In genomic region chr7:30502470-30503251, GRCh38 we compare ENCODE assay signal across 14 cellular contexts. TPM values are rescaled to one million over a fixed set of nuclear protein-coding genes. Genes with fewer than 3 reads are reported as not detected.
DNase-seq lines count a peak whose midpoint lies in the region; ATAC-seq, FAIRE-seq and TF ChIP-seq lines count a peak whose summit lies in the region.
"Had no signal": no experiment of that assay in that cellular context is flagged by ENCODE, and none has a peak within 500 bp of the region (broad histone marks: within the 10 kb centered on the region; RNA-seq: fewer than 3 reads in every experiment).

No MANE protein-coding gene starts in this region.

- H3K4me1 ChIP-seq in A549: peaks cover 18% of the 10 kb centered on the region
- peaks cover 41% of the 10 kb centered on the region for H3K4me1 ChIP-seq in DND-41 (ENCODE audit: insufficient read depth, low read length)
- peaks cover 22% of the 10 kb centered on the region for H3K4me1 ChIP-seq in OCI-LY7 (ENCODE audit: insufficient read depth, low read length, poor library complexity, severe bottlenecking)

- no peak for DNase-seq in A549 (ENCODE audit: low read depth in 1 of 2, low spot score in 1 of 2)
- DNase-seq in DND-41: no peak
- peak; percentile 7 for DNase-seq in OCI-LY7 (ENCODE audit: low spot score)
- peak; percentile 59 for DNase-seq in epithelial cell of esophagus (ENCODE audit: low read depth)
- DNase-seq in NCI-H524 treated with DMSO at 0.1 percent for 48 hours (lab: John Stamatoyannopoulos, UW): no peak
- no peak for DNase-seq in DMS153 treated with DMSO at 0.1 percent for 48 hours (lab: John Stamatoyannopoulos, UW; ENCODE audit: unreplicated experiment)
- DNase-seq: naive B cell; NCI-H187 treated with DMSO at 0.1 percent for 48 hours; stimulated activated CD4-positive, alpha-beta T cell treated with anti-CD3 and anti-CD28 coated beads, Interleukin-2, amount 100 ng/mL, for 48 hours; thyroid gland had no signal

- FAIRE-seq in A549 (lab: Jason Lieb, UNC): no peak
- FAIRE-seq: D721Med had no signal

- no peak for TF ChIP-seq RAD21 in A549 (conservative IDR thresholded peaks at IDR 0.05 in 1 of 2, IDR thresholded peaks at IDR 0.05 in 1 of 2)

- H4K20me1 ChIP-seq in DND-41 (ENCODE audit: insufficient read depth, low read length) (peaks cover 9% of the 10 kb centered on the region; the same call in 1 of the 2 replicates), OCI-LY7 (ENCODE audit: insufficient read depth, low read length) (peaks cover 10% of the 10 kb centered on the region)

- H2AFZ ChIP-seq in DND-41 (ENCODE audit: low read depth, low read length): no peak overlapping the region
- no peak overlapping the region for H2AFZ ChIP-seq in OCI-LY7 (ENCODE audit: low read length)

- TF ChIP-seq POLR2A in A549 (IDR thresholded peaks at IDR 0.05; ENCODE audit: low read length): no peak

- H3K4me2 ChIP-seq in A549 (peak overlapping the region; percentile 94), DND-41 (ENCODE audit: insufficient read depth, low read length) (peak overlapping the region; percentile 70), OCI-LY7 (ENCODE audit: low read length) (peak overlapping the region; percentile 89)

- BruUV-seq in OCI-LY7 (replicated peaks; lab: Mats Ljungman, UMichigan): no TSS peak

- H3K36me3 ChIP-seq in DND-41 (ENCODE audit: insufficient read depth, low read length) (peaks cover 22% of the 10 kb centered on the region), OCI-LY7 (ENCODE audit: insufficient read depth, low read length) (peaks cover 40% of the 10 kb centered on the region)
- H3K36me3 ChIP-seq: thyroid gland had no signal

- CTCF ChIA-PET in A549 (lab: Yijun Ruan, JAX): no interaction called here
- CTCF ChIA-PET in OCI-LY7 (lab: Charles Lee; ENCODE audit: unreplicated experiment): no interaction called here

- TF ChIP-seq EP300 in A549 (IDR thresholded peaks at IDR 0.05): no peak

- H3K9ac ChIP-seq in DND-41 (ENCODE audit: low read depth, low read length): peak overlapping the region; percentile 92

- TF ChIP-seq CTCF in A549 (IDR thresholded peaks at IDR 0.05) (no peak), DND-41 (IDR thresholded peaks at IDR 0.05; ENCODE audit: borderline replicate concordance, extremely low read depth, low read length, poor library complexity, severe bottlenecking) (no peak), OCI-LY7 (conservative IDR thresholded peaks at IDR 0.05; ENCODE audit: low read length) (no peak), epithelial cell of esophagus (IDR thresholded peaks at IDR 0.05; ENCODE audit: insufficient read depth, low read depth, low read length, missing control alignments) (no peak)

- H3K9me3 ChIP-seq in A549 (no peaks in the 10 kb centered on the region), DND-41 (ENCODE audit: insufficient read depth, low read length, severe bottlenecking) (peaks cover under 1% of the 10 kb centered on the region), OCI-LY7 (ENCODE audit: low read length) (peaks cover 2% of the 10 kb centered on the region; the same call in 1 of the 2 replicates)
- H3K9me3 ChIP-seq: SJSA1, thyroid gland had no signal

- POLR2A ChIA-PET in A549 (lab: Yijun Ruan, JAX): no interaction called here
- POLR2A ChIA-PET in OCI-LY7 (lab: Charles Lee): interaction anchor here (0.7 kb wide), 1 partner anchor 173 kb away, joined by 3 read pairs; no protein-coding TSS in a partner anchor

- no peaks in the 10 kb centered on the region for H3K27me3 ChIP-seq in DND-41 (ENCODE audit: insufficient read depth, low read length, poor library complexity)
- H3K27me3 ChIP-seq: SJSA1, thyroid gland had no signal

- whole genome bisulfite sequencing in A549 (ENCODE audit: missing lambda C conversion rate): over 99% methylated on average over 2 of the region's 2 CpGs

- intact Hi-C loops in OCI-LY7 (cut with micrococcal nuclease; ENCODE audit: unreplicated experiment): no loop called here

- peaks cover 58% of the 10 kb centered on the region for H3K79me2 ChIP-seq in DND-41 (ENCODE audit: insufficient read depth, low read length)
- H3K79me2 ChIP-seq in OCI-LY7 (ENCODE audit: insufficient read depth, low read depth, low read length): peaks cover 51% of the 10 kb centered on the region

- H3K9me2 ChIP-seq in OCI-LY7 (ENCODE audit: insufficient read depth, low read length): no peaks in the 10 kb centered on the region

- H3K27ac ChIP-seq in A549 (no peak overlapping the region), DND-41 (ENCODE audit: low read length) (peak overlapping the region; percentile 10; the same call in 1 of the 2 replicates), OCI-LY7 (ENCODE audit: low read depth, low read length, poor library complexity, severe bottlenecking) (no peak overlapping the region)
- H3K27ac ChIP-seq: SJSA1, thyroid gland had no signal

- H3K4me3 ChIP-seq in A549 (no peak overlapping the region), DND-41 (ENCODE audit: low read depth in 1 of 2, low read length in 2 of 2) (peak overlapping the region in 1 of 2 experiments; percentile 93; a peak in 2 of 4 replicates), OCI-LY7 (ENCODE audit: low read depth, low read length, poor library complexity, severe bottlenecking) (peak overlapping the region; percentile 84), epithelial cell of esophagus (ENCODE audit: low read length) (no peak overlapping the region)
- H3K4me3 ChIP-seq: SJSA1, thyroid gland had no signal

- ATAC-seq in A549 (no peak), DND-41 (ENCODE audit: insufficient read depth, low read depth) (no peak), HG02571 (IDR thresholded peaks at IDR 0.05; ENCODE audit: unreplicated experiment) (no peak), HG02840 (IDR thresholded peaks at IDR 0.05; ENCODE audit: low FRiP score, unreplicated experiment) (no peak)

TF ChIP-seq in A549, 52 proteins besides CTCF, POLR2A, EP300 and RAD21:
- TF ChIP-seq NPAS2 (CRISPR knock-in tag; IDR thresholded peaks at IDR 0.05; ENCODE audit: borderline replicate concordance) (no peak), MAZ (IDR thresholded peaks at IDR 0.05; ENCODE audit: borderline replicate concordance, low read depth, low read length) (no peak), ZSCAN20 (CRISPR knock-in tag; IDR thresholded peaks at IDR 0.05) (no peak), EHF (CRISPR knock-in tag; IDR thresholded peaks at IDR 0.05) (no peak), TP53 (CRISPR knock-in tag; IDR thresholded peaks at IDR 0.05) (no peak), MAFK (IDR thresholded peaks at IDR 0.05; ENCODE audit: partially characterized antibody) (no peak), SMC3 (IDR thresholded peaks at IDR 0.05) (no peak), HOXB5 (CRISPR knock-in tag; IDR thresholded peaks at IDR 0.05) (no peak), CEBPB (IDR thresholded peaks at IDR 0.05) (no peak), NFE2L2 (conservative IDR thresholded peaks at IDR 0.05; ENCODE audit: low read length) (no peak)

RNA-seq across cellular contexts. Expression of gene GGCT, which starts 2.0 kb away (rescaled TPM):
- polyA plus RNA-seq in A549 (2011; rRNA removed) (39.9 and 69.7 TPM in 2 replicates), A549 (2017; fragmentation: RNase III; extraction: RNeasy Plus Mini Kit Qiagen cat#74134 plus additional on column Dnase treatment) (77.5 to 84.2 TPM (median 79.6 TPM) in 3 replicates)
- polyA plus RNA-seq in A549 (2012; cell fraction: cytosol; rRNA removed): 39.9 and 41.3 TPM in 2 replicates
- polyA plus RNA-seq in A549 (2012; cell fraction: nucleus; rRNA removed): 12.4 and 17.4 TPM in 2 replicates
- polyA minus RNA-seq in A549 (2011; rRNA and poly(A)+ RNA removed): 8.7 and 8.8 TPM in 2 replicates
- 70.3 and 81.7 TPM in 2 replicates for total RNA-seq in OCI-LY7 (2014; rRNA removed; shearing (Covaris generic))
- total RNA-seq in OCI-LY7 (2022): 81.3 and 84.5 TPM in 2 replicates

RNA-seq across cellular contexts. Expression of gene NOD1, which starts 24.1 kb away (rescaled TPM):
- 6.5 and 6.6 TPM in 2 replicates for polyA plus RNA-seq in A549 (2011; rRNA removed)
- 3.2 and 4.5 TPM in 2 replicates for polyA plus RNA-seq in A549 (2012; cell fraction: cytosol; rRNA removed)
- 10.0 and 12.2 TPM in 2 replicates for polyA plus RNA-seq in A549 (2012; cell fraction: nucleus; rRNA removed)
- 4.1 to 5.1 TPM (median 4.8 TPM) in 3 replicates for polyA plus RNA-seq in A549 (2017; fragmentation: RNase III; extraction: RNeasy Plus Mini Kit Qiagen cat#74134 plus additional on column Dnase treatment)
- 8.1 and 9.0 TPM in 2 replicates for polyA minus RNA-seq in A549 (2011; rRNA and poly(A)+ RNA removed)
- total RNA-seq in OCI-LY7 (2014; rRNA removed; shearing (Covaris generic)): 8.4 and 9.5 TPM in 2 replicates
- total RNA-seq in OCI-LY7 (2022): 10.3 and 11.9 TPM in 2 replicates

Comparison
In these comparisons a context has a peak if more than half of its experiments do, and no peak if none do; other contexts are left out.
1. DNase-seq: peak in OCI-LY7 (single experiment) and epithelial cell of esophagus (single experiment); none in A549 (0 of 2), DND-41 (single experiment), NCI-H524 treated with DMSO at 0.1 percent for 48 hours (single experiment) and DMS153 treated with DMSO at 0.1 percent for 48 hours (single experiment).
2. Peak in every context shown above with its lines, with median percentiles within 50 percentile points of each other: H3K4me2 ChIP-seq.